ENCODE assay signal across 12 cellular contexts in genomic region chr18:61569176-61569892, GRCh38.
DNase-seq lines count a peak whose midpoint lies in the region; ATAC-seq, FAIRE-seq and TF ChIP-seq lines count a peak whose summit lies in the region.
"Had no signal": no experiment of that assay in that cellular context is flagged by ENCODE, and none has a peak within 500 bp of the region (broad histone marks: within the 10 kb centered on the region; RNA-seq: fewer than 3 reads in every experiment).

No MANE protein-coding gene starts in this region.

- peak overlapping the region; percentile 52 for H2AFZ ChIP-seq in IMR-90 (replicated peaks; ENCODE audit: low read length, poor library complexity)
- H2AFZ ChIP-seq in keratinocyte (ENCODE audit: control insufficient read depth, low read length) = peak overlapping the region; percentile 23

- H2BK5ac ChIP-seq in IMR-90 (ENCODE audit: low read depth, low read length, poor library complexity, severe bottlenecking) = peak overlapping the region; percentile 92

- peak overlapping the region; percentile 81 for H3K18ac ChIP-seq in IMR-90 (ENCODE audit: low read depth, low read length)

- H4K91ac ChIP-seq in IMR-90 (ENCODE audit: insufficient read depth, low read depth, low read length) = peak overlapping the region; percentile 98

- H3K4me3 ChIP-seq in IMR-90 (ENCODE audit: insufficient read depth, low read depth, low read length) = no peak overlapping the region
- no peak overlapping the region for H3K4me3 ChIP-seq in keratinocyte (ENCODE audit: control insufficient read depth in 2 of 3, extremely low read depth in 1 of 3, insufficient read depth in 2 of 3, low read depth in 1 of 3, low read length in 3 of 3)

- H3K4me2 ChIP-seq in IMR-90 (ENCODE audit: low read depth, low read length) (peak overlapping the region; percentile 53), keratinocyte (ENCODE audit: control insufficient read depth, extremely low read depth, insufficient read depth, low read depth, low read length) (no peak overlapping the region)
- H3K4me2 ChIP-seq: KMS-11 had no signal

- no peak overlapping the region for H2AK9ac ChIP-seq in IMR-90 (replicated peaks; ENCODE audit: low read depth, low read length, poor library complexity)

- no peaks in the 10 kb centered on the region for H3K79me2 ChIP-seq in keratinocyte (ENCODE audit: control insufficient read depth, insufficient read depth, low read length)

- in situ Hi-C loops in IMR-90 (cut with MboI; ENCODE audit: low sequenced_read_pairs) = no loop called here

- no peaks in the 10 kb centered on the region for H3K79me1 ChIP-seq in IMR-90 (ENCODE audit: low read depth in 1 of 2, low read length in 2 of 2)

- dilution Hi-C loops in IMR-90 (cut with HindIII; ENCODE audit: low sequenced_read_pairs, unreplicated experiment) = no loop called here
- dilution Hi-C loops in keratinocyte (cut with MboI; ENCODE audit: extremely low pct_ligation_motif_present, low sequenced_read_pairs) = no loop called here

- H3K9me1 ChIP-seq in IMR-90 (ENCODE audit: insufficient read depth, low read length) = peaks cover 7% of the 10 kb centered on the region; the same call in 1 of the 2 replicates
- no peaks in the 10 kb centered on the region for H3K9me1 ChIP-seq in keratinocyte (ENCODE audit: control insufficient read depth, extremely low read depth, insufficient read depth, low read length)

- H4K5ac ChIP-seq in IMR-90 (ENCODE audit: low read depth, low read length) = peak overlapping the region; percentile 66

- CTCF ChIA-PET in IMR-90 (lab: Yijun Ruan, JAX) = no interaction called here

- H3K4me1 ChIP-seq in IMR-90 (ENCODE audit: control insufficient read depth, insufficient read depth, low read length) (peaks cover 11% of the 10 kb centered on the region), keratinocyte (ENCODE audit: control insufficient read depth, extremely low read depth, insufficient read depth, low read length) (peaks cover 9% of the 10 kb centered on the region)

- peak; percentile 78 for ATAC-seq in IMR-90 (ENCODE audit: low read depth)
- ATAC-seq: Panc1 had no signal

- TF ChIP-seq POLR2A in IMR-90 (IDR thresholded peaks at IDR 0.05; ENCODE audit: low read depth, low read length) = no peak

- TF ChIP-seq RAD21 in IMR-90 (IDR thresholded peaks at IDR 0.05; ENCODE audit: low read length) = no peak

- peak overlapping the region; percentile 62 for H3K23ac ChIP-seq in IMR-90 (ENCODE audit: low read depth, low read length)

- H3K9ac ChIP-seq in IMR-90 (ENCODE audit: low read depth, low read length) (0 out of 2 replicates have a peak overlapping the region, but pooled peaks have one; percentile 7), keratinocyte (ENCODE audit: control insufficient read depth, extremely low read depth, insufficient read depth, low read length) (no peak overlapping the region)
- H3K9ac ChIP-seq: KMS-11 had no signal

- H2AK5ac ChIP-seq in IMR-90 (ENCODE audit: low read depth, low read length) = peak overlapping the region; percentile 91

- H3K36me3 ChIP-seq in IMR-90 (ENCODE audit: control insufficient read depth, insufficient read depth, low read length) = no peaks in the 10 kb centered on the region
- H3K36me3 ChIP-seq in keratinocyte (ENCODE audit: control insufficient read depth in 2 of 2, extremely low read depth in 1 of 2, insufficient read depth in 2 of 2, low read length in 2 of 2) = peaks cover 0 to 4% of the 10 kb centered on the region in 2 experiments

- no TSS peak for BruUV-seq in IMR-90 (replicated peaks; lab: Mats Ljungman, UMichigan)

- WGBS in IMR-90 (ENCODE audit: extremely low coverage in 2 of 2, insufficient read length in 1 of 2), 2 experiments = no CpG with 5 or more reads among the region's 9 CpGs

- POLR2A ChIA-PET in IMR-90 (lab: Charles Lee; ENCODE audit: unreplicated experiment) = interaction anchor here (0.5 kb wide), 1 partner anchor 43 kb away, joined by 3 read pairs; no protein-coding TSS in a partner anchor

- peak overlapping the region; percentile 77 for H2BK15ac ChIP-seq in IMR-90 (ENCODE audit: low read depth, low read length)

- TF ChIP-seq CTCF in IMR-90 (conservative IDR thresholded peaks at IDR 0.05; ENCODE audit: low read depth, low read length) (no peak), keratinocyte (optimal IDR thresholded peaks at IDR 0.05 in 1 of 3, IDR thresholded peaks at IDR 0.05 in 1 of 3, conservative IDR thresholded peaks at IDR 0.05 in 1 of 3; ENCODE audit: extremely low read depth in 1 of 3, insufficient read depth in 2 of 3, low read length in 3 of 3) (no peak)

- peak overlapping the region; percentile 95 for H3K4ac ChIP-seq in IMR-90 (ENCODE audit: low read depth, low read length)

- H2BK20ac ChIP-seq in IMR-90 (ENCODE audit: low read depth, low read length) = peak overlapping the region; percentile 98

- H3K9me3 ChIP-seq in IMR-90 (ENCODE audit: control insufficient read depth, insufficient read depth, low read length) (peaks cover 5% of the 10 kb centered on the region), keratinocyte (ENCODE audit: control insufficient read depth, low read depth, low read length) (no peaks in the 10 kb centered on the region)

- peak overlapping the region; percentile 89 for H3K14ac ChIP-seq in IMR-90 (replicated peaks; ENCODE audit: low read depth, low read length)

- DNase-seq in AG08396 (ENCODE audit: low spot score) = peak; percentile 66
- peak; percentile 80 for DNase-seq in IMR-90
- peak; percentile 96 for DNase-seq in cerebellar cortex (ENCODE audit: low spot score)
- DNase-seq in keratinocyte (ENCODE audit: low read depth, low spot score) = peak; percentile 9
- DNase-seq in activated T-cell treated with anti-CD3 and anti-CD28 coated beads, Interleukin-2, amount 50 U/mL, for 48 hours = no peak
- no peak for DNase-seq in SKM-1 treated with dmso at 0.1 percent for 144 hours (lab: John Stamatoyannopoulos, UW; ENCODE audit: unreplicated experiment)
- DNase-seq in T-helper 9 cell = no peak
- no peak for DNase-seq in hepatic stellate cell (ENCODE audit: low spot score)
- DNase-seq: CD4-positive, CD25-positive, alpha-beta regulatory T cell had no signal

- H3K27ac ChIP-seq in IMR-90 (ENCODE audit: insufficient read depth, low read length) = peak overlapping the region; percentile 89
- peak overlapping the region; percentile 28 for H3K27ac ChIP-seq in keratinocyte (ENCODE audit: control insufficient read depth, insufficient read depth, low read length)
- H3K27ac ChIP-seq: KMS-11 had no signal

- intact Hi-C loops in IMR-90 (cut with micrococcal nuclease) = no loop called here

- H3K27me3 ChIP-seq in IMR-90 (ENCODE audit: control insufficient read depth, insufficient read depth, low read length) (no peaks in the 10 kb centered on the region), keratinocyte (ENCODE audit: control insufficient read depth, extremely low read depth, insufficient read depth, low read length) (no peaks in the 10 kb centered on the region)

- H4K20me1 ChIP-seq in IMR-90 (ENCODE audit: insufficient read depth, low read length) = no peaks in the 10 kb centered on the region
- H4K20me1 ChIP-seq in keratinocyte (ENCODE audit: control insufficient read depth, extremely low read depth, insufficient read depth, low read length) = no peaks in the 10 kb centered on the region

- peak overlapping the region; percentile 8; the same call in 1 of the 2 replicates for H3K56ac ChIP-seq in IMR-90 (ENCODE audit: extremely low read depth, insufficient read depth, low read length)

- FAIRE-seq in keratinocyte (lab: Jason Lieb, UNC) = peak; percentile 64
- FAIRE-seq: islet of Langerhans had no signal

- H4K8ac ChIP-seq in IMR-90 (ENCODE audit: low read depth in 2 of 2, low read length in 2 of 2) = peak overlapping the region; percentile 75 to 85

- peak overlapping the region; percentile 94 for H2BK120ac ChIP-seq in IMR-90 (ENCODE audit: low read depth, low read length)

TF ChIP-seq in IMR-90, 13 proteins besides CTCF, POLR2A, EP300 and RAD21:
- TF ChIP-seq FOS (IDR thresholded peaks at IDR 0.05; ENCODE audit: low read depth, low read length) (peak; percentile 58; the same call in 1 of the 2 replicates), NFE2L2 (IDR thresholded peaks at IDR 0.05; ENCODE audit: low read depth, low read length) (no peak), MAFK (IDR thresholded peaks at IDR 0.05; ENCODE audit: low read depth, low read length) (peak; percentile 3; the same call in 1 of the 2 replicates), MAZ (IDR thresholded peaks at IDR 0.05; ENCODE audit: borderline replicate concordance, low read depth, low read length) (no peak), CEBPB (IDR thresholded peaks at IDR 0.05; ENCODE audit: low read depth, low read length) (peak; percentile 93), ELK1 (IDR thresholded peaks at IDR 0.05; ENCODE audit: borderline replicate concordance, low read depth, low read length) (no peak), RCOR1 (IDR thresholded peaks at IDR 0.05; ENCODE audit: insufficient replicate concordance, low read length) (no peak), USF2 (IDR thresholded peaks at IDR 0.05; ENCODE audit: low read depth, low read length) (no peak)

Comparison
In these comparisons a context has a peak if more than half of its experiments do, and no peak if none do; other contexts are left out.
1. DNase-seq: peak in AG08396 (single experiment), IMR-90 (single experiment), cerebellar cortex (single experiment) and keratinocyte (single experiment); none in activated T-cell treated with anti-CD3 and anti-CD28 coated beads, Interleukin-2, amount 50 U/mL, for 48 hours (0 of 2), SKM-1 treated with dmso at 0.1 percent for 144 hours (single experiment), T-helper 9 cell (single experiment) and hepatic stellate cell (single experiment).